In the genomic region with DNA sequence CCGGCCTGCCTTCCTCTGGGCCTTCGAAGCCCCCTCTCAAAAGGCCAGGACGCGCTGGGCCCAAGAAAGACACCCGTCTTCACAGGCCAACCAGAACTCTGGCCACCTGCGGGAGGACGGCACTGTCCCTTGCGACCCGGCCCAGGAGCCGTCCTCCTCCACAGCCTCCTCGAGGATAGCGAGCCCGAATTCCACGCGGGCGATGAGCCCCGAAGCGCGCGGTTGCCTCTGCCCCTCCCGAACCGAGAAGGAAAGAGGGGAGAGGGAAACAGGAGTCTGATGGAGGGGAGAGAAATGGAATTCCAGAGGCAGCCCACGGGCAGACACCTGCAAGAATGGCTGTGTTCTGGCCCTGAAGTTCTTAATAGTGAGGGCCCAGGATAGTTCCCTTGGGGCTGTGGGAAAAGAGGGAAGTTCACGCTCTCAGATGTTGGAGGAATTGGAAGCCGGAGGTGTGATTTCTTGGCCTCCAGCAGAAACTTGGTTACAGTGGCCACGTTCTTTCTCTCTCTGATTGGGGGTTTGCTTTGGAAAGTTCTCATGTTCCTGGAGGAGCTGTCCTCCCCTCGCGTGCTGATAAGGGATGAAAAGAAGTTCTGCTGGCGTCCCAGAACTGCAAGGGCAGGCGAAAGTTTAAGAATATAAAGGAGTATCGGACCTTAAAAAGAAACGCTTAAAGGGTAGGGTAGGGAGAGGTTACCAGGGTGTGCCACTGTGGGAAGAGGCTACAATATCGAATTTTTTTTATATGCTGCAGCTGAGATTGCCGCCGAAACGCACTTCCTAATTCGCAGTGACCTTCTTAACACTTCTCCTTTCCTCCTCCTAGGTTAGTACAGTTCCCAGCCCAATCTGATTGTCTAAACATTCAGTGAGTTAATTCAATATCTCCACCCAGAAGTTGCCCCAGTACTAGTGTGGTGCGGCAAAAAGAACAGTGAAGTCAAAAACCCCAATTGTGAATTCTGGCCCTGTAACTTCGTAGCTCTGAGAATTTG, we compare ENCODE assay signal across 9 cellular contexts. TPM values are rescaled to one million over a fixed set of nuclear protein-coding genes. Genes with fewer than 3 reads are reported as not detected.
DNase-seq lines count a peak whose midpoint lies in the region; ATAC-seq and TF ChIP-seq lines count a peak whose summit lies in the region.
"Had no signal": no experiment of that assay in that cellular context is flagged by ENCODE, and none has a peak within 500 bp of the region (broad histone marks: within the 10 kb centered on the region; RNA-seq: fewer than 3 reads in every experiment).

No MANE protein-coding gene starts in this region.

- H3K36me3 ChIP-seq in naive thymus-derived CD4-positive, alpha-beta T cell (ENCODE audit: control insufficient read depth in 2 of 3, insufficient read depth in 3 of 3, low read length in 3 of 3), result no peaks in the 10 kb centered on the region

- no peak for ATAC-seq in effector memory CD8-positive, alpha-beta T cell (replicated peaks)
- no peak for ATAC-seq in naive thymus-derived CD4-positive, alpha-beta T cell
- no peak for ATAC-seq in HG03025 (IDR thresholded peaks at IDR 0.05; ENCODE audit: low FRiP score, unreplicated experiment)

- H3K27ac ChIP-seq in naive thymus-derived CD4-positive, alpha-beta T cell (ENCODE audit: low read depth, low read length), result no peak overlapping the region

- H3K27me3 Mint-ChIP-seq in effector memory CD8-positive, alpha-beta T cell, result peaks cover 60 to 85% of the 10 kb centered on the region in 2 donors
- peaks cover 69 to 87% (median 85%) of the 10 kb centered on the region in 5 donors for H3K27me3 Mint-ChIP-seq in naive thymus-derived CD4-positive, alpha-beta T cell

- peaks cover 9 to 15% of the 10 kb centered on the region in 2 donors for H3K4me1 Mint-ChIP-seq in effector memory CD8-positive, alpha-beta T cell (ENCODE audit: low read depth in 2 of 2)
- H3K4me1 Mint-ChIP-seq in naive thymus-derived CD4-positive, alpha-beta T cell, result peaks cover 12 to 32% (median 21%) of the 10 kb centered on the region in 7 donors

- H3K4me3 ChIP-seq in AG10803 (ENCODE audit: low read length), result peak overlapping the region; percentile 20
- H3K4me3 ChIP-seq in naive thymus-derived CD4-positive, alpha-beta T cell (ENCODE audit: low read length), result no peak overlapping the region

- H3K9me3 Mint-ChIP-seq in effector memory CD8-positive, alpha-beta T cell, result peaks cover 0 to 1% of the 10 kb centered on the region in 2 donors
- H3K9me3 Mint-ChIP-seq in naive thymus-derived CD4-positive, alpha-beta T cell, result peaks cover 0 to 12% (median 4%) of the 10 kb centered on the region in 11 donors

- peak overlapping the region; percentile 36 to 56 for H3K4me3 Mint-ChIP-seq in effector memory CD8-positive, alpha-beta T cell
- H3K4me3 Mint-ChIP-seq in naive thymus-derived CD4-positive, alpha-beta T cell, result peak overlapping the region; percentile 34 to 82 (median 70)

- peaks cover 4 to 8% of the 10 kb centered on the region in 2 donors for H3K4me1 ChIP-seq in naive thymus-derived CD4-positive, alpha-beta T cell (ENCODE audit: control insufficient read depth in 2 of 2, insufficient read depth in 2 of 2, low read length in 2 of 2)

- H3K9me3 ChIP-seq in naive thymus-derived CD4-positive, alpha-beta T cell (ENCODE audit: control insufficient read depth in 2 of 3, low read length in 3 of 3), result no peaks in the 10 kb centered on the region

- H3K36me3 Mint-ChIP-seq in effector memory CD8-positive, alpha-beta T cell (ENCODE audit: insufficient read depth), result no peaks in the 10 kb centered on the region
- peaks cover 0 to 4% (median 0%) of the 10 kb centered on the region in 5 donors for H3K36me3 Mint-ChIP-seq in naive thymus-derived CD4-positive, alpha-beta T cell

- intact Hi-C loops in naive thymus-derived CD4-positive, alpha-beta T cell (cut with micrococcal nuclease), result loop anchor here in 1 of 2 donors (10.0 kb wide), 2 partner anchors 168 to 482 kb away; a partner anchor contains a TSS

- H3K27ac Mint-ChIP-seq in effector memory CD8-positive, alpha-beta T cell, result no peak overlapping the region
- peak overlapping the region in 1 of 9 donors; percentile 43 for H3K27ac Mint-ChIP-seq in naive thymus-derived CD4-positive, alpha-beta T cell

- POLR2A ChIA-PET in naive thymus-derived CD4-positive, alpha-beta T cell (lab: Charles Lee), result no interaction called here

- TF ChIP-seq CTCF in AG10803 (conservative IDR thresholded peaks at IDR 0.05; ENCODE audit: low read length), result no peak

- peaks cover 0 to 28% of the 10 kb centered on the region in 2 donors for H3K27me3 ChIP-seq in naive thymus-derived CD4-positive, alpha-beta T cell (ENCODE audit: control insufficient read depth in 2 of 2, insufficient read depth in 2 of 2, low read length in 2 of 2)

- DNase-seq in AG10803 (ENCODE audit: low read depth), result peak; percentile 13
- peak; percentile 14 for DNase-seq in HuH-7.5 (ENCODE audit: low spot score)
- no peak for DNase-seq in effector memory CD8-positive, alpha-beta T cell
- no peak for DNase-seq in naive thymus-derived CD4-positive, alpha-beta T cell
- DNase-seq in LoVo (ENCODE audit: low spot score), result no peak
- no peak for DNase-seq in NCI-H2107 (lab: John Stamatoyannopoulos, UW)
- DNase-seq in NCI-H524 treated with DMSO at 0.1 percent for 48 hours (lab: John Stamatoyannopoulos, UW), result no peak

- CTCF ChIA-PET in naive thymus-derived CD4-positive, alpha-beta T cell (lab: Charles Lee), result no interaction called here

RNA-seq across cellular contexts. Expression of a gene that starts 5.8 kb away (rescaled TPM):
- total RNA-seq in naive thymus-derived CD4-positive, alpha-beta T cell, result 1 to 10 TPM in 2 of 5 experiments, under 1 TPM in 1, not detected in 2; 0.96 to 6.0 (median 5.0) TPM
- under 1 TPM in 1 of 2 donors, not detected in 1; 0.92 TPM for polyA plus RNA-seq in naive thymus-derived CD4-positive, alpha-beta T cell
- total RNA-seq: T-helper 1 cell treated with Interleukin-12 subunit alpha and Interleukin-12 subunit beta and Interleukin-4 antibody, amounts not matched to agents 30 ng/mL and 1 ng/mL, for 36 hours had no signal

Comparison
In these comparisons a context has a peak if more than half of its experiments do, and no peak if none do; other contexts are left out.
1. DNase-seq: peak in AG10803 (single experiment) and HuH-7.5 (single experiment); none in effector memory CD8-positive, alpha-beta T cell (0 of 3), naive thymus-derived CD4-positive, alpha-beta T cell (0 of 9), LoVo (single experiment), NCI-H2107 (single experiment) and NCI-H524 treated with DMSO at 0.1 percent for 48 hours (single experiment).